In the genomic region with DNA sequence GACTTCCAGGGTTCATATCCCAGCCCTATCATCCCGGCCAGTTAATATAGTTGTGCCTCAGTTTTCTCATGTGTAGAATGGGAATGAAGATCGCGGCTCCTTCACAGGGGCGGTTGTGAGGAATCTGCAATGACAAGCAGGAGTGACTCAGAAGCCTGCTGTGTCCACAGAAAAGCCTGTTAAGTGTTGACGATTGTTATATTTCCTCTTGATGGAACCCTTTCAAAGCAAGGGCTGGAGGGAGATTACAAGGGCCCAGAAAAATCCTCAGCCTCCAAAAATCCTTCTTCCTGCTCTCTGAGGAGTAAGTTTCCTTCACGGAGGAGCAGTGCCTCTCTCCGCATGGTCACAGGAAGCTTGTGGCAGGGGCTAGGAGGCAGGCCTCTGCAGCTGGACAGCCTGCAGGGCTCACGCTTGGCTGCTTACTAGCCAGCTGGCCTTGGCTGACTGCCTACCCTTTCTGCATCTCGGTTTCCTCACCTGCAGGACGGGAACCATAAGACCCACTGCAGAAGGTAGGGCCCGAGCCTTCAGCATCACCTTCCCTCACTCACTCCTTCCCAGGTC, we compare ENCODE assay signal across 19 cellular contexts.
"Had no signal": no experiment of that assay in that cellular context is flagged by ENCODE, and none has a peak within 500 bp of the region (broad histone marks: within the 10 kb centered on the region; RNA-seq: fewer than 3 reads in every experiment).

No MANE protein-coding gene starts in this region.

- FAIRE-seq: kidney had no signal

- DNase-seq: effector memory CD8-positive, alpha-beta T cell; erythroblast; foreskin keratinocyte; kidney; left cardiac atrium; left ventricle myocardium inferior; lower lobe of right lung; natural killer cell; nucleus accumbens; ovary; sigmoid colon; stimulated activated CD4-positive, alpha-beta T cell treated with anti-CD3 and anti-CD28 coated beads, Interleukin-2, amount 100 ng/mL, for 24 hours; stimulated activated naive CD4-positive, alpha-beta T cell; stomach; substantia nigra; transverse colon had no signal

- H3K4me3 ChIP-seq: left ventricle myocardium inferior, lower lobe of right lung, ovary, right atrium auricular region, sigmoid colon, skin epidermis, stomach, thoracic aorta, transverse colon had no signal

- H3K9me3 ChIP-seq: left ventricle myocardium inferior, lower lobe of right lung, ovary, right atrium auricular region, sigmoid colon, stomach, thoracic aorta, transverse colon had no signal

- H3K27ac ChIP-seq: foreskin keratinocyte, left ventricle myocardium inferior, lower lobe of right lung, ovary, right atrium auricular region, sigmoid colon, skin epidermis, stomach, thoracic aorta, transverse colon had no signal

- H3K27me3 ChIP-seq: ovary, right atrium auricular region, sigmoid colon had no signal

- H3K4me1 ChIP-seq: foreskin keratinocyte, left ventricle myocardium inferior, lower lobe of right lung, right atrium auricular region, sigmoid colon, stomach, transverse colon had no signal

- H3K36me3 ChIP-seq: left ventricle myocardium inferior, lower lobe of right lung, ovary, right atrium auricular region, sigmoid colon, stomach, thoracic aorta, transverse colon had no signal
